ENCODE assay signal across 28 cellular contexts in genomic region chr1:230321341-230321740, GRCh38.
"Had no signal": no experiment of that assay in that cellular context is flagged by ENCODE, and none has a peak within 500 bp of the region (broad histone marks: within the 10 kb centered on the region; RNA-seq: fewer than 3 reads in every experiment).

No MANE protein-coding gene starts in this region.

- ATAC-seq: activated CD8-positive, alpha-beta memory T cell treated with anti-CD3 and anti-CD28 coated beads, Interleukin-2, amount 10 ng/mL, durations not matched to agents 7 days and 5 days; activated T-cell treated with anti-CD3 and anti-CD28 coated beads, Interleukin-2, amount 50 U/mL, for 4 hours; K562; Panc1; T-cell had no signal

- H3K27ac ChIP-seq: brain microvascular endothelial cell had no signal

- DNase-seq: activated B cell treated with CpG ODN at 0.5 μM for 24 hours; activated CD4-positive, alpha-beta T cell treated with anti-CD3 and anti-CD28 coated beads for 1 hour; activated CD4-positive, alpha-beta T cell treated with anti-CD3 and anti-CD28 coated beads, Interleukin-2, amount 10 ng/mL, durations not matched to agents 24 days and 14 days; activated CD4-positive, alpha-beta T cell treated with anti-CD3 and anti-CD28 coated beads, Interleukin-2, amount 50 U/mL, for 48 hours; activated CD8-positive, alpha-beta memory T cell treated with anti-CD3 and anti-CD28 coated beads, Interleukin-2, amount 10 ng/mL, durations not matched to agents 7 days and 5 days; activated gamma-delta T cell; activated naive CD4-positive, alpha-beta T cell treated with anti-CD3 and anti-CD28 coated beads for 36 hours; activated T-cell treated with anti-CD3 and anti-CD28 coated beads, Interleukin-2, amount 50 U/mL, for 4 hours; amygdala; brain microvascular endothelial cell; Karpas-422; MM.1S; NCI-H1105; NCI-H1436; NCI-H1694 treated with DMSO at 0.1 percent for 48 hours; NCI-H2029 treated with DMSO at 0.1 percent for 48 hours; NCI-H345; NCI-H510A treated with DMSO at 0.1 percent for 48 hours; NCI-H69; NK-92 treated with Interleukin-12 subunit alpha and Interleukin-12 subunit beta, amount 100 ng/mL, for 24 hours; OCI-M1; RPMI8226; T-cell; T-helper 2 cell; T1000 had no signal

- H3K27me3 ChIP-seq: brain microvascular endothelial cell had no signal

- FAIRE-seq: K562, TTC549 had no signal

- H3K4me3 ChIP-seq: K562 had no signal

- H3K36me3 ChIP-seq: brain microvascular endothelial cell had no signal
